In genomic region chr20:58981564-58982364, GRCh38 we compare ENCODE assay signal across 6 cellular contexts. TPM values are rescaled to one million over a fixed set of nuclear protein-coding genes. Genes with fewer than 3 reads are reported as not detected.
DNase-seq lines count a peak whose midpoint lies in the region; ATAC-seq and TF ChIP-seq lines count a peak whose summit lies in the region.

No MANE protein-coding gene starts in this region.

- H3K27me3 ChIP-seq in BJ (ENCODE audit: control insufficient read depth, insufficient read depth, low read length) (no peaks in the 10 kb centered on the region), lower lobe of right lung (ENCODE audit: low read depth) (no peaks in the 10 kb centered on the region)

- CTCF ChIA-PET in BJ (lab: Yijun Ruan, JAX) = interaction anchor here (0.6 to 1.1 kb wide), 2 partner anchors 106 to 112 kb away, joined by 3 to 6 read pairs; no protein-coding TSS in a partner anchor

- TF ChIP-seq CTCF in BJ (IDR thresholded peaks at IDR 0.05; ENCODE audit: insufficient read depth, low read depth, low read length) = no peak
- no peak for TF ChIP-seq CTCF in lower lobe of right lung (IDR thresholded peaks at IDR 0.05)

- H3K9me3 ChIP-seq in lower lobe of right lung = no peaks in the 10 kb centered on the region

- H3K9me3 Mint-ChIP-seq in activated T-cell treated with anti-CD3 and anti-CD28 coated beads, Interleukin-2, amount 50 U/mL, for 4 hours = peaks cover 2% of the 10 kb centered on the region

- H3K4me3 ChIP-seq in BJ (ENCODE audit: low read depth, low read length) (peak overlapping the region; percentile 70), lower lobe of right lung (peak overlapping the region; percentile 72)

- POLR2A ChIA-PET in BJ (lab: Charles Lee) = no interaction called here

- H3K4me1 ChIP-seq in lower lobe of right lung = peaks cover 32% of the 10 kb centered on the region

- intact Hi-C loops in lower lobe of right lung (cut with DNase I) = no loop called here

- H3K27me3 Mint-ChIP-seq in activated T-cell treated with anti-CD3 and anti-CD28 coated beads, Interleukin-2, amount 50 U/mL, for 4 hours (ENCODE audit: low read depth) = no peaks in the 10 kb centered on the region

- peaks cover 3% of the 10 kb centered on the region; the same call in 1 of the 2 replicates for H3K36me3 ChIP-seq in BJ (ENCODE audit: control insufficient read depth, insufficient read depth, low read length)
- H3K36me3 ChIP-seq in lower lobe of right lung = peaks cover 10% of the 10 kb centered on the region

- DNase-seq in BJ (ENCODE audit: low read depth) (no peak), lower lobe of right lung (no peak), NCI-H1436 treated with DMSO at 0.1 percent for 48 hours (lab: John Stamatoyannopoulos, UW) (no peak), activated gamma-delta T cell treated with Interleukin-2 at 50 U/mL for 16 hours (no peak)
- DNase-seq in activated T-cell treated with anti-CD3 and anti-CD28 coated beads, Interleukin-2, amount 50 U/mL, for 4 hours = no peak

- ATAC-seq in HG02759 (IDR thresholded peaks at IDR 0.05; ENCODE audit: unreplicated experiment) = peak; percentile 4
- ATAC-seq in activated T-cell treated with anti-CD3 and anti-CD28 coated beads, Interleukin-2, amount 50 U/mL, for 4 hours = peak; percentile 7 to 15
- ATAC-seq in lower lobe of right lung = no peak

- peak overlapping the region; percentile 80 for H3K27ac ChIP-seq in lower lobe of right lung

- H3K4me3 Mint-ChIP-seq in activated T-cell treated with anti-CD3 and anti-CD28 coated beads, Interleukin-2, amount 50 U/mL, for 4 hours = peak overlapping the region; percentile 92

- H3K4me1 Mint-ChIP-seq in activated T-cell treated with anti-CD3 and anti-CD28 coated beads, Interleukin-2, amount 50 U/mL, for 4 hours (ENCODE audit: low read depth) = peaks cover 34% of the 10 kb centered on the region

- H3K36me3 Mint-ChIP-seq in activated T-cell treated with anti-CD3 and anti-CD28 coated beads, Interleukin-2, amount 50 U/mL, for 4 hours (ENCODE audit: insufficient read depth) = peaks cover 15% of the 10 kb centered on the region

RNA-seq across cellular contexts. Expression of gene NELFCD, which starts 0.7 kb away (rescaled TPM):
- 63.6 and 79.6 TPM in 2 replicates for polyA plus RNA-seq in BJ (2011; rRNA removed)
- polyA minus RNA-seq in BJ (2011; rRNA and poly(A)+ RNA removed) = 42.0 and 52.1 TPM in 2 replicates
- 100 to 1,000 TPM; 119 to 146 (median 128) TPM for total RNA-seq in activated T-cell treated with anti-CD3 and anti-CD28 coated beads, Interleukin-2, amount 50 U/mL, for 4 hours
- total RNA-seq in lower lobe of right lung = 54.1 TPM

RNA-seq across cellular contexts. Expression of gene CTSZ, which starts 25.3 kb away (rescaled TPM):
- polyA plus RNA-seq in BJ (2011; rRNA removed) = 231 and 288 TPM in 2 replicates
- 101 and 132 TPM in 2 replicates for polyA minus RNA-seq in BJ (2011; rRNA and poly(A)+ RNA removed)
- 10 to 100 TPM; 18.7 to 27.9 (median 20.0) TPM for total RNA-seq in activated T-cell treated with anti-CD3 and anti-CD28 coated beads, Interleukin-2, amount 50 U/mL, for 4 hours
- total RNA-seq in lower lobe of right lung = 533 TPM

RNA-seq across cellular contexts. Expression of gene TUBB1, which starts 37.5 kb away (rescaled TPM):
- 0.01 TPM in 1 of 2 replicates, not detected in the other for polyA plus RNA-seq in BJ (2011; rRNA removed)
- not detected in 2 replicates for polyA minus RNA-seq in BJ (2011; rRNA and poly(A)+ RNA removed)
- total RNA-seq in activated T-cell treated with anti-CD3 and anti-CD28 coated beads, Interleukin-2, amount 50 U/mL, for 4 hours = not detected
- 6.5 TPM for total RNA-seq in lower lobe of right lung

RNA-seq across cellular contexts. Expression of gene ATP5F1E, which starts 50.4 kb away (rescaled TPM):
- polyA plus RNA-seq in BJ (2011; rRNA removed) = 54.5 and 75.1 TPM in 2 replicates
- 6.8 and 9.9 TPM in 2 replicates for polyA minus RNA-seq in BJ (2011; rRNA and poly(A)+ RNA removed)
- total RNA-seq in activated T-cell treated with anti-CD3 and anti-CD28 coated beads, Interleukin-2, amount 50 U/mL, for 4 hours = 10 to 100 TPM; 86.1 to 99.3 (median 95.0) TPM
- 73.8 TPM for total RNA-seq in lower lobe of right lung

Comparison
In these comparisons a context has a peak if more than half of its experiments do, and no peak if none do; other contexts are left out.
1. ATAC-seq: peak in HG02759 (single experiment) and activated T-cell treated with anti-CD3 and anti-CD28 coated beads, Interleukin-2, amount 50 U/mL, for 4 hours (2 of 2); none in lower lobe of right lung (0 of 2).
2. RNA of gene CTSZ, which starts 25.3 kb away (total RNA-seq): 533 TPM in lower lobe of right lung (single experiment); 18.7 to 27.9 TPM in activated T-cell treated with anti-CD3 and anti-CD28 coated beads, Interleukin-2, amount 50 U/mL, for 4 hours; every median in the first group is over 10 times any median in the second.